ENCODE assay signal across 21 cellular contexts in the genomic region with DNA sequence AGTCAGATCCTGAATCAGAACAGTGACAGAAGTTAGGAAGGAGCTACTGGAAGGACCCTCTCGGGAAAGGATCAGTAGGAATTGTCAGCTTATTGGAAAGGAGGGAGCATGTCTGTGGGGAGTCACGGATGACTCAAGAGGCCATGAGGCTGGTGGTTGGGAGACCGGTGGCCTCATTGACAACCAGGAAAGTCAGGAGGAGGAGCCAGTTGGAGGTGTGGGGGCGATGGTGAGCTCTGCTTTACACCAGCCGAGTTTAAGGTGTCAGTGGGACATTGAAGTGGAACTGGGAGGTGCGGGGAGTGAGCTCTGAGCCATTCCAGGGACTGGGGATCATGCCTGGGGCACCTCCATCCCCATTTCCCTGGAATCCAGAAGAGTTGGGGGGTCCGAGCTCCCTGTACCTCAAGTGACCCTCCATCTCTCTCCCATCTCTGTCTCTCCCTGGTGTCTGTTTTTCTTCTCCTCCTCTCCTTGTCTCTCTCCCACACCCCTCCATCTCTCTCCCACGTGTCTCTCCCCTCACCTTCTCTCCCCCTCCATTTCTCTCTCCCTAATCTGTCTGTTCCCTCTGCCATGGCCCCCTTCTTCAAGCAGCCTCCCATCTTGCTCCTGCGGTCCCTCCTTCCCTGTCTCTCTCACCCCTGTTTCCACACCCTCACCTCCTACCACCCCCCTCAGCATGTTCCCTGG. TPM values are rescaled to one million over a fixed set of nuclear protein-coding genes. Genes with fewer than 3 reads are reported as not detected.
DNase-seq lines count a peak whose midpoint lies in the region; ATAC-seq lines count a peak whose summit lies in the region.
"Had no signal": no experiment of that assay in that cellular context is flagged by ENCODE, and none has a peak within 500 bp of the region (broad histone marks: within the 10 kb centered on the region; RNA-seq: fewer than 3 reads in every experiment).

No MANE protein-coding gene starts in this region.

- POLR2A ChIA-PET in activated CD4-positive, alpha-beta T cell treated with anti-CD3 and anti-CD28 coated beads for 36 hours (lab: Charles Lee): no interaction called here
- POLR2A ChIA-PET in naive thymus-derived CD4-positive, alpha-beta T cell (lab: Charles Lee): interaction anchor here (0.6 to 1.5 kb wide), 4 partner anchors 10 to 97 kb away, joined by 3 to 5 read pairs (median 4); partner anchors contain the start of gene ZBTB9

- no peak overlapping the region for H3K9ac ChIP-seq in GM23248

- H3K9me3 Mint-ChIP-seq in activated CD4-positive, alpha-beta T cell treated with anti-CD3 and anti-CD28 coated beads for 36 hours (ENCODE audit: low read depth): no peaks in the 10 kb centered on the region
- no peaks in the 10 kb centered on the region for H3K9me3 Mint-ChIP-seq in activated CD4-positive, alpha-beta T cell treated with anti-CD3 and anti-CD28 coated beads, Interleukin-2, amount 10 ng/mL, durations not matched to agents 24 days and 14 days
- H3K9me3 Mint-ChIP-seq in activated T-helper 17 cell treated with anti-CD3 and anti-CD28 coated beads, Interleukin-2, amount 50 U/mL, for 72 hours: no peaks in the 10 kb centered on the region
- H3K9me3 Mint-ChIP-seq in naive thymus-derived CD4-positive, alpha-beta T cell: no peaks in the 10 kb centered on the region
- H3K9me3 Mint-ChIP-seq: natural killer cell treated with Interleukin-12 subunit alpha and Interleukin-12 subunit beta and Interleukin-15 and Interleukin-18, amount 100 ng/mL, for 72 hours had no signal

- no peaks in the 10 kb centered on the region for H3K4me1 ChIP-seq in GM23248 (ENCODE audit: insufficient read depth)
- H3K4me1 ChIP-seq in naive thymus-derived CD4-positive, alpha-beta T cell (ENCODE audit: control insufficient read depth in 2 of 2, insufficient read depth in 2 of 2, low read length in 2 of 2): no peaks in the 10 kb centered on the region
- H3K4me1 ChIP-seq: HAP-1, SJCRH30 had no signal

- H3K27ac Mint-ChIP-seq in activated CD4-positive, alpha-beta T cell treated with anti-CD3 and anti-CD28 coated beads for 36 hours: peak overlapping the region; percentile 51
- no peak overlapping the region for H3K27ac Mint-ChIP-seq in activated CD4-positive, alpha-beta T cell treated with anti-CD3 and anti-CD28 coated beads, Interleukin-2, amount 10 ng/mL, durations not matched to agents 24 days and 14 days
- H3K27ac Mint-ChIP-seq in activated T-helper 17 cell treated with anti-CD3 and anti-CD28 coated beads, Interleukin-2, amount 50 U/mL, for 72 hours: peak overlapping the region; percentile 48
- peak overlapping the region in 5 of 9 donors; percentile 32 to 60 (median 51) for H3K27ac Mint-ChIP-seq in naive thymus-derived CD4-positive, alpha-beta T cell

- H3K27me3 ChIP-seq in GM23248 (replicated peaks; ENCODE audit: insufficient read depth): no peaks in the 10 kb centered on the region
- H3K27me3 ChIP-seq in naive thymus-derived CD4-positive, alpha-beta T cell (ENCODE audit: control insufficient read depth in 2 of 2, insufficient read depth in 2 of 2, low read length in 2 of 2): no peaks in the 10 kb centered on the region
- H3K27me3 ChIP-seq: BLaER1 treated with 17β-estradiol and CSF1 and Interleukin-3, amounts not matched to agents 10 nM and 100 nM; hepatocyte; SJCRH30 had no signal

- H3K4me3 Mint-ChIP-seq in activated CD4-positive, alpha-beta T cell treated with anti-CD3 and anti-CD28 coated beads for 36 hours: no peak overlapping the region
- no peak overlapping the region for H3K4me3 Mint-ChIP-seq in activated CD4-positive, alpha-beta T cell treated with anti-CD3 and anti-CD28 coated beads, Interleukin-2, amount 10 ng/mL, durations not matched to agents 24 days and 14 days
- no peak overlapping the region for H3K4me3 Mint-ChIP-seq in activated T-helper 17 cell treated with anti-CD3 and anti-CD28 coated beads, Interleukin-2, amount 50 U/mL, for 72 hours
- H3K4me3 Mint-ChIP-seq in naive thymus-derived CD4-positive, alpha-beta T cell: no peak overlapping the region
- H3K4me3 Mint-ChIP-seq: natural killer cell treated with Interleukin-12 subunit alpha and Interleukin-12 subunit beta and Interleukin-15 and Interleukin-18, amount 100 ng/mL, for 72 hours had no signal

- CTCF ChIA-PET in activated CD4-positive, alpha-beta T cell treated with anti-CD3 and anti-CD28 coated beads for 36 hours (lab: Charles Lee): interaction anchor here (0.8 kb wide), 1 partner anchor 136 kb away, joined by 3 read pairs; no protein-coding TSS in a partner anchor
- CTCF ChIA-PET in naive thymus-derived CD4-positive, alpha-beta T cell (lab: Charles Lee): no interaction called here

- no peaks in the 10 kb centered on the region for H4K20me1 ChIP-seq in GM23248 (ENCODE audit: insufficient read depth)

- in situ Hi-C loops in GM23248 (cut with MboI) (no loop called here), G401 (cut with HindIII; ENCODE audit: low sequenced_read_pairs) (no loop called here)

- no peak overlapping the region for H3K4me3 ChIP-seq in GM23248
- H3K4me3 ChIP-seq in naive thymus-derived CD4-positive, alpha-beta T cell (ENCODE audit: low read length): no peak overlapping the region
- H3K4me3 ChIP-seq: BLaER1 treated with 17β-estradiol and CSF1 and Interleukin-3, amounts not matched to agents 10 nM and 100 nM; HAP-1; hepatocyte; PC-9; SJCRH30 had no signal

- peaks cover 27% of the 10 kb centered on the region for H3K36me3 Mint-ChIP-seq in activated CD4-positive, alpha-beta T cell treated with anti-CD3 and anti-CD28 coated beads for 36 hours (ENCODE audit: low read depth)
- H3K36me3 Mint-ChIP-seq in activated CD4-positive, alpha-beta T cell treated with anti-CD3 and anti-CD28 coated beads, Interleukin-2, amount 10 ng/mL, durations not matched to agents 24 days and 14 days (ENCODE audit: low read depth): peaks cover 65% of the 10 kb centered on the region
- H3K36me3 Mint-ChIP-seq in activated T-helper 17 cell treated with anti-CD3 and anti-CD28 coated beads, Interleukin-2, amount 50 U/mL, for 72 hours (ENCODE audit: low read depth): peaks cover 92% of the 10 kb centered on the region
- H3K36me3 Mint-ChIP-seq in naive thymus-derived CD4-positive, alpha-beta T cell: peaks cover 0 to 51% (median 24%) of the 10 kb centered on the region in 5 donors

- 75 to 85% methylated on average over 8 to 9 of the region's 9 CpGs for WGBS in GM23248 (ENCODE audit: low coverage in 1 of 2, low lambda C conversion rate in 2 of 2, missing lambda C conversion rate in 2 of 2), 2 experiments

- H2AFZ ChIP-seq in GM23248: no peak overlapping the region
- H2AFZ ChIP-seq: hepatocyte, PC-9 had no signal

- peaks cover 6% of the 10 kb centered on the region; the same call in 1 of the 2 replicates for H3K36me3 ChIP-seq in GM23248 (ENCODE audit: low read depth)
- peaks cover 5 to 94% (median 20%) of the 10 kb centered on the region in 3 experiments for H3K36me3 ChIP-seq in naive thymus-derived CD4-positive, alpha-beta T cell (ENCODE audit: control insufficient read depth in 2 of 3, insufficient read depth in 3 of 3, low read length in 3 of 3)
- H3K36me3 ChIP-seq: HAP-1, SJCRH30 had no signal

- H3K4me2 ChIP-seq in GM23248 (ENCODE audit: unreplicated experiment): no peak overlapping the region
- H3K4me2 ChIP-seq: BLaER1 treated with 17β-estradiol and CSF1 and Interleukin-3, amounts not matched to agents 10 nM and 100 nM; hepatocyte; PC-9 had no signal

- no peaks in the 10 kb centered on the region for H3K9me2 ChIP-seq in GM23248 (ENCODE audit: insufficient read depth)

- ATAC-seq in activated CD4-positive, alpha-beta T cell treated with anti-CD3 and anti-CD28 coated beads for 36 hours: no peak
- ATAC-seq in activated T-helper 17 cell treated with anti-CD3 and anti-CD28 coated beads, Interleukin-2, amount 50 U/mL, for 72 hours (replicated peaks): no peak
- ATAC-seq in naive thymus-derived CD4-positive, alpha-beta T cell: no peak
- no peak for ATAC-seq in GM19324 (IDR thresholded peaks at IDR 0.05; ENCODE audit: low FRiP score, unreplicated experiment)
- ATAC-seq: natural killer cell treated with Interleukin-12 subunit alpha and Interleukin-12 subunit beta and Interleukin-15 and Interleukin-18, amount 100 ng/mL, for 72 hours had no signal

- no peak overlapping the region for H3K27ac ChIP-seq in GM23248
- no peak overlapping the region for H3K27ac ChIP-seq in naive thymus-derived CD4-positive, alpha-beta T cell (ENCODE audit: low read depth, low read length)
- H3K27ac ChIP-seq: BLaER1 treated with 17β-estradiol and CSF1 and Interleukin-3, amounts not matched to agents 10 nM and 100 nM; hepatocyte; PC-9; SJCRH30 had no signal

- peaks cover 4% of the 10 kb centered on the region for H3K4me1 Mint-ChIP-seq in activated CD4-positive, alpha-beta T cell treated with anti-CD3 and anti-CD28 coated beads for 36 hours
- H3K4me1 Mint-ChIP-seq in activated CD4-positive, alpha-beta T cell treated with anti-CD3 and anti-CD28 coated beads, Interleukin-2, amount 10 ng/mL, durations not matched to agents 24 days and 14 days: peaks cover 3% of the 10 kb centered on the region
- peaks cover 5% of the 10 kb centered on the region for H3K4me1 Mint-ChIP-seq in activated T-helper 17 cell treated with anti-CD3 and anti-CD28 coated beads, Interleukin-2, amount 50 U/mL, for 72 hours
- H3K4me1 Mint-ChIP-seq in naive thymus-derived CD4-positive, alpha-beta T cell: peaks cover 0 to 17% (median 7%) of the 10 kb centered on the region in 7 donors

- intact Hi-C loops in activated CD4-positive, alpha-beta T cell treated with anti-CD3 and anti-CD28 coated beads for 36 hours (cut with DNase I, micrococcal nuclease): no loop called here
- intact Hi-C loops in activated CD4-positive, alpha-beta T cell treated with anti-CD3 and anti-CD28 coated beads, Interleukin-2, amount 10 ng/mL, durations not matched to agents 24 days and 14 days (cut with micrococcal nuclease): no loop called here
- intact Hi-C loops in naive thymus-derived CD4-positive, alpha-beta T cell (cut with micrococcal nuclease): no loop called here

- H3F3A ChIP-seq in GM23248 (ENCODE audit: insufficient read depth): no peaks in the 10 kb centered on the region

- no peak for DNase-seq in activated CD4-positive, alpha-beta T cell treated with anti-CD3 and anti-CD28 coated beads for 36 hours
- no peak for DNase-seq in activated CD4-positive, alpha-beta T cell treated with anti-CD3 and anti-CD28 coated beads, Interleukin-2, amount 10 ng/mL, durations not matched to agents 24 days and 14 days
- peak; percentile 46 for DNase-seq in GM23248
- no peak for DNase-seq in naive thymus-derived CD4-positive, alpha-beta T cell
- DNase-seq in pons (ENCODE audit: low spot score): no peak
- DNase-seq in G401 (ENCODE audit: low spot score): no peak
- DNase-seq: activated CD4-positive, CD25-positive, alpha-beta regulatory T cell treated with anti-CD3 and anti-CD28 coated beads, Interleukin-2, amount 50 U/mL, for 72 hours; activated CD8-positive, alpha-beta memory T cell treated with anti-CD3 and anti-CD28 coated beads, Interleukin-2, amount 50 U/mL, for 4 hours; cortex of kidney; GF-D8; NCI-H1694 treated with DMSO at 0.1 percent for 48 hours; NCI-H2227 treated with DMSO at 0.1 percent for 48 hours; PC-9; SJCRH30; stimulated activated CD4-positive, alpha-beta T cell treated with anti-CD3 and anti-CD28 coated beads, Interleukin-4, amount 100 ng/mL, for 4 hours had no signal

- H3K79me2 ChIP-seq in GM23248 (ENCODE audit: insufficient read depth): no peaks in the 10 kb centered on the region
- H3K79me2 ChIP-seq: hepatocyte had no signal

- no peaks in the 10 kb centered on the region for H3K9me3 ChIP-seq in GM23248 (ENCODE audit: low read depth)
- no peaks in the 10 kb centered on the region for H3K9me3 ChIP-seq in naive thymus-derived CD4-positive, alpha-beta T cell (ENCODE audit: control insufficient read depth in 2 of 3, low read length in 3 of 3)
- H3K9me3 ChIP-seq: BLaER1 treated with 17β-estradiol and CSF1 and Interleukin-3, amounts not matched to agents 10 nM and 100 nM; HAP-1; SJCRH30 had no signal

- no peaks in the 10 kb centered on the region for H3K27me3 Mint-ChIP-seq in activated CD4-positive, alpha-beta T cell treated with anti-CD3 and anti-CD28 coated beads for 36 hours
- no peaks in the 10 kb centered on the region for H3K27me3 Mint-ChIP-seq in activated CD4-positive, alpha-beta T cell treated with anti-CD3 and anti-CD28 coated beads, Interleukin-2, amount 10 ng/mL, durations not matched to agents 24 days and 14 days
- no peaks in the 10 kb centered on the region for H3K27me3 Mint-ChIP-seq in activated T-helper 17 cell treated with anti-CD3 and anti-CD28 coated beads, Interleukin-2, amount 50 U/mL, for 72 hours
- H3K27me3 Mint-ChIP-seq in naive thymus-derived CD4-positive, alpha-beta T cell: no peaks in the 10 kb centered on the region
- H3K27me3 Mint-ChIP-seq: natural killer cell treated with Interleukin-12 subunit alpha and Interleukin-12 subunit beta and Interleukin-15 and Interleukin-18, amount 100 ng/mL, for 72 hours had no signal

RNA-seq across cellular contexts. Expression of gene ZBTB9, which starts 14.3 kb away (rescaled TPM):
- 1 to 10 TPM; 9.3 to 9.5 TPM for total RNA-seq in activated CD4-positive, alpha-beta T cell treated with anti-CD3 and anti-CD28 coated beads for 36 hours
- 14.2 and 14.5 TPM in 2 replicates for total RNA-seq in activated CD4-positive, alpha-beta T cell treated with anti-CD3 and anti-CD28 coated beads, Interleukin-2, amount 10 ng/mL, durations not matched to agents 24 days and 14 days
- 2.0 and 3.5 TPM in 2 replicates for total RNA-seq in GM23248 (2014; rRNA removed; shearing (Covaris generic))
- 7.0 and 7.3 TPM in 2 replicates for polyA plus RNA-seq in GM23248 (2016; fragmentation: Nextera tagmentation; extraction: Ambion mirVana)
- total RNA-seq in activated T-helper 17 cell treated with anti-CD3 and anti-CD28 coated beads, Interleukin-2, amount 50 U/mL, for 72 hours: 10 to 100 TPM; 11.6 to 12.5 TPM
- total RNA-seq in naive thymus-derived CD4-positive, alpha-beta T cell: 10 to 100 TPM in 1 of 5 experiments, 1 to 10 TPM in 4; 3.3 to 14.0 (median 9.8) TPM
- 10 to 100 TPM in 1 of 2 donors, 1 to 10 TPM in 1; 6.9 to 15.2 TPM for polyA plus RNA-seq in naive thymus-derived CD4-positive, alpha-beta T cell
- 20.0 and 25.1 TPM in 2 replicates for total RNA-seq in G401 (2014; rRNA removed; shearing (Covaris generic))

RNA-seq across cellular contexts. Expression of gene SYNGAP1, which starts 20.2 kb away (rescaled TPM):
- total RNA-seq in activated CD4-positive, alpha-beta T cell treated with anti-CD3 and anti-CD28 coated beads for 36 hours: 10 to 100 TPM; 43.6 to 45.6 TPM
- total RNA-seq in activated CD4-positive, alpha-beta T cell treated with anti-CD3 and anti-CD28 coated beads, Interleukin-2, amount 10 ng/mL, durations not matched to agents 24 days and 14 days: 41.5 and 44.6 TPM in 2 replicates
- total RNA-seq in GM23248 (2014; rRNA removed; shearing (Covaris generic)): 2.8 and 3.7 TPM in 2 replicates
- 0.42 and 0.65 TPM in 2 replicates for polyA plus RNA-seq in GM23248 (2016; fragmentation: Nextera tagmentation; extraction: Ambion mirVana)
- total RNA-seq in activated T-helper 17 cell treated with anti-CD3 and anti-CD28 coated beads, Interleukin-2, amount 50 U/mL, for 72 hours: 100 to 1,000 TPM in 1 of 2 donors, 10 to 100 TPM in 1; 43.2 to 156 TPM
- total RNA-seq in naive thymus-derived CD4-positive, alpha-beta T cell: 10 to 100 TPM; 35.5 to 94.1 (median 57.9) TPM
- 1 to 10 TPM in 1 of 2 donors, under 1 TPM in 1; 0.48 to 2.3 TPM for polyA plus RNA-seq in naive thymus-derived CD4-positive, alpha-beta T cell
- total RNA-seq in G401 (2014; rRNA removed; shearing (Covaris generic)): 4.0 and 7.4 TPM in 2 replicates

RNA-seq across cellular contexts. Expression of gene CUTA, which starts 22.2 kb away (rescaled TPM):
- 100 to 1,000 TPM; 154 to 188 TPM for total RNA-seq in activated CD4-positive, alpha-beta T cell treated with anti-CD3 and anti-CD28 coated beads for 36 hours
- total RNA-seq in activated CD4-positive, alpha-beta T cell treated with anti-CD3 and anti-CD28 coated beads, Interleukin-2, amount 10 ng/mL, durations not matched to agents 24 days and 14 days: 120 and 124 TPM in 2 replicates
- 197 and 204 TPM in 2 replicates for total RNA-seq in GM23248 (2014; rRNA removed; shearing (Covaris generic))
- 397 and 404 TPM in 2 replicates for polyA plus RNA-seq in GM23248 (2016; fragmentation: Nextera tagmentation; extraction: Ambion mirVana)
- total RNA-seq in activated T-helper 17 cell treated with anti-CD3 and anti-CD28 coated beads, Interleukin-2, amount 50 U/mL, for 72 hours: 100 to 1,000 TPM; 163 to 248 TPM
- total RNA-seq in naive thymus-derived CD4-positive, alpha-beta T cell: 100 to 1,000 TPM; 148 to 235 (median 158) TPM
- polyA plus RNA-seq in naive thymus-derived CD4-positive, alpha-beta T cell: 100 to 1,000 TPM; 389 to 466 TPM
- 304 and 376 TPM in 2 replicates for total RNA-seq in G401 (2014; rRNA removed; shearing (Covaris generic))

RNA-seq across cellular contexts. Expression of gene PHF1, which starts 29.3 kb away (rescaled TPM):
- 10 to 100 TPM; 24.9 to 28.2 TPM for total RNA-seq in activated CD4-positive, alpha-beta T cell treated with anti-CD3 and anti-CD28 coated beads for 36 hours
- total RNA-seq in activated CD4-positive, alpha-beta T cell treated with anti-CD3 and anti-CD28 coated beads, Interleukin-2, amount 10 ng/mL, durations not matched to agents 24 days and 14 days: 29.5 and 33.6 TPM in 2 replicates
- 39.8 and 44.9 TPM in 2 replicates for total RNA-seq in GM23248 (2014; rRNA removed; shearing (Covaris generic))
- polyA plus RNA-seq in GM23248 (2016; fragmentation: Nextera tagmentation; extraction: Ambion mirVana): 24.5 TPM in 2 replicates
- total RNA-seq in activated T-helper 17 cell treated with anti-CD3 and anti-CD28 coated beads, Interleukin-2, amount 50 U/mL, for 72 hours: 100 to 1,000 TPM in 1 of 2 donors, 10 to 100 TPM in 1; 27.2 to 133 TPM
- total RNA-seq in naive thymus-derived CD4-positive, alpha-beta T cell: 100 to 1,000 TPM in 4 of 5 experiments, 10 to 100 TPM in 1; 37.8 to 356 (median 235) TPM
- polyA plus RNA-seq in naive thymus-derived CD4-positive, alpha-beta T cell: 10 to 100 TPM; 58.6 to 88.3 TPM
- total RNA-seq in G401 (2014; rRNA removed; shearing (Covaris generic)): 26.0 and 38.0 TPM in 2 replicates

RNA-seq across cellular contexts. Expression of gene KIFC1, which starts 48.5 kb away (rescaled TPM):
- total RNA-seq in activated CD4-positive, alpha-beta T cell treated with anti-CD3 and anti-CD28 coated beads for 36 hours: 10 to 100 TPM; 86.0 to 89.3 TPM
- 64.9 and 66.5 TPM in 2 replicates for total RNA-seq in activated CD4-positive, alpha-beta T cell treated with anti-CD3 and anti-CD28 coated beads, Interleukin-2, amount 10 ng/mL, durations not matched to agents 24 days and 14 days
- total RNA-seq in GM23248 (2014; rRNA removed; shearing (Covaris generic)): 14.4 and 14.5 TPM in 2 replicates
- polyA plus RNA-seq in GM23248 (2016; fragmentation: Nextera tagmentation; extraction: Ambion mirVana): 3.9 and 4.0 TPM in 2 replicates
- total RNA-seq in activated T-helper 17 cell treated with anti-CD3 and anti-CD28 coated beads, Interleukin-2, amount 50 U/mL, for 72 hours: 100 to 1,000 TPM; 101 to 108 TPM
- 10 to 100 TPM in 1 of 5 experiments, 1 to 10 TPM in 3, under 1 TPM in 1; 0.65 to 87.9 (median 1.6) TPM for total RNA-seq in naive thymus-derived CD4-positive, alpha-beta T cell
- under 1 TPM; 0.18 to 0.92 TPM for polyA plus RNA-seq in naive thymus-derived CD4-positive, alpha-beta T cell
- 98.5 and 123 TPM in 2 replicates for total RNA-seq in G401 (2014; rRNA removed; shearing (Covaris generic))
